8 cellular contexts compared by ENCODE assay signal in the genomic region with DNA sequence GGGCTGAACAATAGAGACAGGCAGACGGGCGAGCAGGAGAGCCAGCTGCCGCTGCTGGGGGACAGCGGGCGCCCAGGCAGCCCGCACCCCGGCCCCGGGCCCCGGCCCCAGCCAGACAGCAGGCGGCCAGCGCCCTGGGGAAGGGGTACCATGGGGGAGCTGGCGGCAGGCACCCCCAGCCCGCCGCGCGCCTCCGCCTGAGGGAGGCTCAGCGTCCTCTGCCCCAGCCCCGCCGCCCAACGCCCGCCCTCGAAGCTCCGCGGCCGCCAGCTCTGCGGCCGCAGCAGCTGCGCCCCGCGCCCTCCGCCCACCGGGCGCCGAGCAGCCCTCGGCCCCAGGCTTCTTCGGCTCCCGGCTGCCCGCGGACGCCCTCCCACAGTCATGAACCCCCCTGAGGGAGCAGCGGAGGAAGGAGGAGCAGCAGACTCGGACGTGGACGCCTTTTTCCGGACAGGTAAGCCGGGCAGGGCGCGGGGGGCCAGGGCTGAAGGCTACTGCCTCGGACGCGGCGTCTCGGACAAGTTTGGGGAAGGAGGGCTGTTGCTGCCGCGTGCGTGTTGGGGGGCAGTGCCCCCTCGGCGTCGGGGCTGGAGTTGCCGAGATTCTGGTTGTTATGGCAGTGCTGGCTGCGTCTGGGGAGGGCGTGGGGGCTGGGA. TPM values are rescaled to one million over a fixed set of nuclear protein-coding genes. Genes with fewer than 3 reads are reported as not detected.
DNase-seq lines count a peak whose midpoint lies in the region; ATAC-seq, FAIRE-seq and TF ChIP-seq lines count a peak whose summit lies in the region.

A gene (plus strand): TSS at position 10 of the 656 bp plus-strand sequence.

- peak; percentile 31 for ATAC-seq in GM21737 (IDR thresholded peaks at IDR 0.05; ENCODE audit: unreplicated experiment)

- peak within 1 kb of the TSS; percentile 55 for H3K27ac ChIP-seq in endothelial cell of umbilical vein (ENCODE audit: insufficient read depth, low read depth, low read length)
- peak within 1 kb of the TSS; percentile 26 for H3K27ac ChIP-seq in muscle layer of colon (ENCODE audit: low read depth, low read length)
- H3K27ac ChIP-seq in vagina = peak within 1 kb of the TSS; percentile 71

- H3K9me3 ChIP-seq in endothelial cell of umbilical vein (replicated peaks; ENCODE audit: control insufficient read depth, insufficient read depth, low read length) (no peaks in the 10 kb centered on the region), muscle layer of colon (ENCODE audit: low read length) (no peaks in the 10 kb centered on the region), vagina (no peaks in the 10 kb centered on the region)

- peak in 1 of 2 donors; percentile 18 for TF ChIP-seq CTCF in endothelial cell of umbilical vein (IDR thresholded peaks at IDR 0.05; ENCODE audit: extremely low read depth in 1 of 2, insufficient read depth in 1 of 2, low read depth in 1 of 2, low read length in 2 of 2)
- no peak for TF ChIP-seq CTCF in vagina (IDR thresholded peaks at IDR 0.05)

- H3K9ac ChIP-seq in endothelial cell of umbilical vein (replicated peaks; ENCODE audit: extremely low read depth, insufficient read depth, low read length) (peak within 1 kb of the TSS; percentile 62), muscle layer of colon (ENCODE audit: low read length) (no peak within 1 kb of the TSS)

- peak within 1 kb of the TSS; percentile 92 for H3K4me2 ChIP-seq in endothelial cell of umbilical vein (ENCODE audit: insufficient read depth, low read length)

- TF ChIP-seq POLR2A in endothelial cell of umbilical vein (IDR thresholded peaks at IDR 0.05; ENCODE audit: low read depth, low read length) (no peak), vagina (IDR thresholded peaks at IDR 0.05) (no peak)

- CTCF ChIA-PET in endothelial cell of umbilical vein (lab: Charles Lee) = interaction anchor here (0.6 to 4.1 kb wide), 34 partner anchors 8 to 1006 kb away, joined by 3 to 48 read pairs (median 4); a partner anchor contains a TSS

- H3K79me2 ChIP-seq in endothelial cell of umbilical vein (ENCODE audit: control insufficient read depth, insufficient read depth, low read length) = no peaks in the 10 kb centered on the region

- peaks cover 6% of the 10 kb centered on the region for H3K4me1 ChIP-seq in endothelial cell of umbilical vein (ENCODE audit: control insufficient read depth, extremely low read depth, insufficient read depth, low read length)
- H3K4me1 ChIP-seq in muscle layer of colon (ENCODE audit: insufficient read depth, low read length) = peaks cover 8% of the 10 kb centered on the region
- H3K4me1 ChIP-seq in vagina = peaks cover 15% of the 10 kb centered on the region

- POLR2A ChIA-PET in endothelial cell of umbilical vein (lab: Charles Lee) = interaction anchor here (0.6 to 0.8 kb wide), 3 partner anchors 86 to 410 kb away, joined by 3 to 4 read pairs (median 3); no protein-coding TSS in a partner anchor

- peak within 1 kb of the TSS; percentile 99 for H2AFZ ChIP-seq in endothelial cell of umbilical vein (ENCODE audit: low read depth, low read length)

- dilution Hi-C loops in endothelial cell of umbilical vein (cut with MboI; ENCODE audit: extremely low pct_ligation_motif_present, low sequenced_read_pairs) = no loop called here

- intact Hi-C loops in endothelial cell of umbilical vein (cut with micrococcal nuclease) (loop anchor here (1.0 to 5.0 kb wide), 7 partner anchors 17 to 524 kb away; a partner anchor contains a TSS), vagina (cut with DNase I) (loop anchor here (2.0 kb wide), 1 partner anchor 239 kb away; no protein-coding TSS in a partner anchor)

- H4K20me1 ChIP-seq in endothelial cell of umbilical vein (replicated peaks; ENCODE audit: control insufficient read depth, extremely low read depth, insufficient read depth, low read length) = peaks cover 3% of the 10 kb centered on the region

- H3K36me3 ChIP-seq in endothelial cell of umbilical vein (ENCODE audit: control insufficient read depth in 2 of 2, extremely low read depth in 1 of 2, insufficient read depth in 2 of 2, low read length in 2 of 2) (no peaks in the 10 kb centered on the region), muscle layer of colon (ENCODE audit: insufficient read depth, low read length) (no peaks in the 10 kb centered on the region), vagina (no peaks in the 10 kb centered on the region)

- DNase-seq in COR-L47 (lab: John Stamatoyannopoulos, UW) = peak; percentile 29
- DNase-seq in SK-N-DZ (ENCODE audit: low spot score) = peak; percentile 32
- no peak for DNase-seq in endothelial cell of umbilical vein (ENCODE audit: low read depth, low spot score)
- DNase-seq in vagina (ENCODE audit: extremely low spot score in 2 of 2) = no peak
- no peak for DNase-seq in D341Med (ENCODE audit: low spot score)
- DNase-seq in inferior parietal cortex (ENCODE audit: extremely low spot score) = no peak

- FAIRE-seq in endothelial cell of umbilical vein (lab: Jason Lieb, UNC) = no peak

- no TSS peak for BruUV-seq in endothelial cell of umbilical vein (replicated peaks; lab: Mats Ljungman, UMichigan)

- peaks cover 21 to 34% of the 10 kb centered on the region in 2 experiments for H3K27me3 ChIP-seq in endothelial cell of umbilical vein (ENCODE audit: control insufficient read depth in 2 of 2, insufficient read depth in 2 of 2, low read length in 2 of 2)
- peaks cover 0 to 33% of the 10 kb centered on the region in 2 donors for H3K27me3 ChIP-seq in muscle layer of colon (ENCODE audit: control insufficient read depth in 1 of 2, insufficient read depth in 2 of 2, low read length in 2 of 2)
- no peaks in the 10 kb centered on the region for H3K27me3 ChIP-seq in vagina

- H3K9me1 ChIP-seq in endothelial cell of umbilical vein (replicated peaks; ENCODE audit: control insufficient read depth, extremely low read depth, insufficient read depth, low read length) = no peaks in the 10 kb centered on the region

- H3K4me3 ChIP-seq in endothelial cell of umbilical vein (replicated peaks in 1 of 3; ENCODE audit: insufficient read depth in 1 of 3, low read depth in 1 of 3, low read length in 3 of 3) = peak within 1 kb of the TSS; percentile 71 to 96 (median 75)
- peak within 1 kb of the TSS; percentile 51 to 63 for H3K4me3 ChIP-seq in muscle layer of colon (ENCODE audit: low read depth in 1 of 2, low read length in 2 of 2)
- peak within 1 kb of the TSS; percentile 66 to 78 for H3K4me3 ChIP-seq in vagina

TF ChIP-seq in endothelial cell of umbilical vein, 7 proteins besides CTCF, POLR2A, EP300 and RAD21:
- TF ChIP-seq MYC (IDR thresholded peaks at IDR 0.05; ENCODE audit: low read depth, low read length) (no peak), GATA2 (IDR thresholded peaks at IDR 0.05; ENCODE audit: insufficient read depth, insufficient read length, low read depth, low read length) (no peak), EZH2 (IDR thresholded peaks at IDR 0.05; ENCODE audit: borderline replicate concordance, low read depth, low read length, severe bottlenecking) (no peak), FOS (IDR thresholded peaks at IDR 0.05; ENCODE audit: borderline replicate concordance, insufficient read depth, low read length) (no peak), POLR2AphosphoS5 (IDR thresholded peaks at IDR 0.05; ENCODE audit: insufficient read depth, low read depth, low read length) (no peak), JUN (IDR thresholded peaks at IDR 0.05; ENCODE audit: borderline replicate concordance, insufficient read depth, insufficient read length, low read depth) (no peak)
- TF ChIP-seq, protein P1, sequence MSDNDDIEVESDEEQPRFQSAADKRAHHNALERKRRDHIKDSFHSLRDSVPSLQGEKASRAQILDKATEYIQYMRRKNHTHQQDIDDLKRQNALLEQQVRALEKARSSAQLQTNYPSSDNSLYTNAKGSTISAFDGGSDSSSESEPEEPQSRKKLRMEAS (IDR thresholded peaks at IDR 0.05; ENCODE audit: insufficient read depth, insufficient read length) = no peak

RNA-seq across cellular contexts. Expression of the gene that starts here (rescaled TPM):
- 9.3 and 10.4 TPM in 2 replicates for polyA plus RNA-seq in SK-N-DZ (2014; cell fraction: cytosol; rRNA removed)
- 19.8 and 31.0 TPM in 2 replicates for polyA plus RNA-seq in SK-N-DZ (2014; cell fraction: nucleus; rRNA removed)
- total RNA-seq in endothelial cell of umbilical vein (16.2 and 19.6 TPM in 2 replicates), vagina (48.1 TPM)
- 5.8 and 6.5 TPM in 2 replicates for polyA plus RNA-seq in endothelial cell of umbilical vein
- polyA plus RNA-seq in endothelial cell of umbilical vein (2011; cell fraction: cytosol; rRNA removed) = 6.2 and 7.5 TPM in 2 replicates
- 24.5 and 32.1 TPM in 2 replicates for polyA plus RNA-seq in endothelial cell of umbilical vein (2011; cell fraction: nucleus; rRNA removed)
- polyA plus RNA-seq in endothelial cell of umbilical vein (2012) = 5.1 and 5.4 TPM in 2 replicates
- 44.0 and 58.3 TPM in 2 replicates for polyA minus RNA-seq in endothelial cell of umbilical vein
- not detected for polyA minus RNA-seq in endothelial cell of umbilical vein (2011; cell fraction: cytosol; rRNA and poly(A)+ RNA removed)
- polyA minus RNA-seq in endothelial cell of umbilical vein (2011; cell fraction: nucleus; rRNA and poly(A)+ RNA removed) = 92.0 and 98.6 TPM in 2 replicates

Comparison
In these comparisons a context has a peak if more than half of its experiments do, and no peak if none do; other contexts are left out.
1. DNase-seq: peak in COR-L47 (single experiment) and SK-N-DZ (single experiment); none in endothelial cell of umbilical vein (single experiment), vagina (0 of 2), D341Med (single experiment) and inferior parietal cortex (single experiment).
2. Peak in every context shown above with its lines, with median percentiles within 50 percentile points of each other: H3K27ac ChIP-seq and H3K4me3 ChIP-seq.